ENCODE assay signal across 9 cellular contexts in genomic region chr22:18023509-18024275, GRCh38. TPM values are rescaled to one million over a fixed set of nuclear protein-coding genes. Genes with fewer than 3 reads are reported as not detected.
DNase-seq lines count a peak whose midpoint lies in the region; ATAC-seq, FAIRE-seq and TF ChIP-seq lines count a peak whose summit lies in the region.
"Had no signal": no experiment of that assay in that cellular context is flagged by ENCODE, and none has a peak within 500 bp of the region (broad histone marks: within the 10 kb centered on the region; RNA-seq: fewer than 3 reads in every experiment).

No MANE protein-coding gene starts in this region.

- BruUV-seq in PC-3 (replicated peaks; lab: Mats Ljungman, UMichigan) = no TSS peak

- no peaks in the 10 kb centered on the region for H3F3A ChIP-seq in PC-3 (ENCODE audit: low read length, unreplicated experiment)

- WGBS in heart left ventricle, 4 donors = 0 to 1% (median 1%) methylated on average over 22 to 47 of the region's 47 CpGs

- peaks cover 24% of the 10 kb centered on the region for H3K79me2 ChIP-seq in PC-3 (ENCODE audit: low read length)

- H3K9ac ChIP-seq in PC-3 (ENCODE audit: low read length) = peak overlapping the region; percentile 70

- H3K4me3 ChIP-seq in PC-3 (ENCODE audit: low read length) (peak overlapping the region; percentile 81), heart left ventricle (peak overlapping the region; percentile 56 to 92 (median 72))

- H3K9me3 ChIP-seq in PC-3 (ENCODE audit: low read length) (no peaks in the 10 kb centered on the region), heart left ventricle (no peaks in the 10 kb centered on the region)

- CTCF ChIA-PET in PC-3 (lab: Charles Lee) = interaction anchor here (1.3 to 3.7 kb wide), 2 partner anchors 23 to 52 kb away, joined by 3 to 18 read pairs; no protein-coding TSS in a partner anchor

- DNase-seq in COR-L47 (lab: John Stamatoyannopoulos, UW) (peak; percentile 67), PC-3 (peak; percentile 80), amygdala (lab: John Stamatoyannopoulos, UW) (peak in 46 of 56 donors; percentile 21 to 79 (median 54)), heart left ventricle (peak; percentile 77 to 88 (median 85)), omental fat pad (ENCODE audit: low spot score) (peak; percentile 48), urothelium cell line (ENCODE audit: low spot score) (no peak)

- no peaks in the 10 kb centered on the region for H4K20me1 ChIP-seq in PC-3 (ENCODE audit: low read length)

- POLR2A ChIA-PET in PC-3 (lab: Charles Lee; ENCODE audit: unreplicated experiment) = no interaction called here

- H3K9me2 ChIP-seq in PC-3 (replicated peaks; ENCODE audit: low read length) = no peaks in the 10 kb centered on the region

- intact Hi-C loops in PC-3 (cut with micrococcal nuclease) = loop anchor here (2.0 to 10.0 kb wide), 3 partner anchors 34 to 189 kb away; partner anchors contain the start of gene PEX26
- intact Hi-C loops in heart left ventricle (cut with DNase I) = loop anchor here in 9 of 10 donors (1.0 to 10.0 kb wide), 11 partner anchors 21 to 196 kb away; partner anchors contain the start of gene PEX26 (in 3 of the 9)

- H2AFZ ChIP-seq in PC-3 (ENCODE audit: low read length) = peak overlapping the region; percentile 72

- FAIRE-seq in urothelium cell line (lab: Jason Lieb, UNC) = no peak
- FAIRE-seq: TTC549 had no signal

- no peak for TF ChIP-seq POLR2A in heart left ventricle (IDR thresholded peaks at IDR 0.05)

- H3K4me2 ChIP-seq in PC-3 (ENCODE audit: low read length) = peak overlapping the region; percentile 92

- ATAC-seq in HG02870 (IDR thresholded peaks at IDR 0.05; ENCODE audit: unreplicated experiment) = peak; percentile 25
- peak; percentile 86 for ATAC-seq in PC-3
- ATAC-seq in heart left ventricle = peak; percentile 90 to 96 (median 94)
- ATAC-seq in omental fat pad (ENCODE audit: low FRiP score) = peak; percentile 97
- ATAC-seq in HG03108 (IDR thresholded peaks at IDR 0.05; ENCODE audit: unreplicated experiment) = no peak

- H3K36me3 ChIP-seq in PC-3 (ENCODE audit: low read depth, low read length) (no peaks in the 10 kb centered on the region), heart left ventricle (no peaks in the 10 kb centered on the region)

- peaks cover 8% of the 10 kb centered on the region for H3K4me1 ChIP-seq in PC-3 (ENCODE audit: insufficient read depth, low read length)
- peaks cover 0 to 32% (median 11%) of the 10 kb centered on the region in 12 donors for H3K4me1 ChIP-seq in heart left ventricle

- H3K27ac ChIP-seq in PC-3 (ENCODE audit: low read length) = peak overlapping the region; percentile 33
- H3K27ac ChIP-seq in heart left ventricle = peak overlapping the region; percentile 22 to 91 (median 86)

- H3K27me3 ChIP-seq in PC-3 (ENCODE audit: low read length) (no peaks in the 10 kb centered on the region), heart left ventricle (peaks cover 0 to 32% (median 0%) of the 10 kb centered on the region in 9 donors)

- TF ChIP-seq CTCF in PC-3 (conservative IDR thresholded peaks at IDR 0.05; ENCODE audit: low read depth, low read length) (no peak), heart left ventricle (IDR thresholded peaks at IDR 0.05) (peak in 4 of 12 donors; percentile 13 to 36 (median 17)), omental fat pad (IDR thresholded peaks at IDR 0.05) (no peak)

RNA-seq across cellular contexts. Expression of gene MICAL3, which starts 0.7 kb away (rescaled TPM):
- total RNA-seq in PC-3 (2014; rRNA removed) (23.7 and 27.8 TPM in 2 replicates), heart left ventricle (100 to 1,000 TPM in 5 of 9 donors, 10 to 100 TPM in 4; 41.3 to 125 (median 101) TPM), omental fat pad (10 to 100 TPM; 23.9 to 49.2 (median 34.5) TPM)
- 10 to 100 TPM; 45.1 to 51.6 TPM for polyA plus RNA-seq in heart left ventricle

RNA-seq across cellular contexts. Expression of gene PEX26, which starts 54.1 kb away (rescaled TPM):
- total RNA-seq in PC-3 (2014; rRNA removed) (30.6 and 51.3 TPM in 2 replicates), heart left ventricle (10 to 100 TPM; 15.8 to 27.3 (median 22.0) TPM), omental fat pad (10 to 100 TPM; 19.5 to 32.0 (median 24.1) TPM)
- 10 to 100 TPM; 11.7 to 21.9 TPM for polyA plus RNA-seq in heart left ventricle
